Comparison of ENCODE assay signal across 15 cellular contexts in the genomic region with DNA sequence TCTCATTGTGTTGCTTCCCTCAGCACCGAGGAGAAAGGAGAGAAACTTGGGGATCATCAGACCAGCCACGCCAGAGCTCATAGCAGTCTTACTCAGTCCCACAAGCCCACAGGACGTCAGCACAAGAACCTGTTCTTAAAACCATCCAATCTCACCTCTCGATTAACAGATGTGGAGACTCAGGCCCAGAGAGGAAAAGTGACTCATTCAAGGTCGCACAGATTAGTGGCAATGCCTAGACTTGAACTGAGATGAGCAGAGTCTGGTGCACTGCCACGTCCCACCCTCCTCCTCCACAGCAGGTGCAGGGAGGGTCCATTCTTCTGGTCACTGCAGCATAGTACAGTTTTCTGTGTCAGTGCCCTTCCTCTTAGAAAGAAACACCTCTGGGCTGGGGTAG.
A peak's percentile ranks its signal among the peaks of the same experiment; 100 is the strongest.
DNase-seq lines count a peak whose midpoint lies in the region; ATAC-seq and TF ChIP-seq lines count a peak whose summit lies in the region.
"Had no signal": no experiment of that assay in that cellular context is flagged by ENCODE, and none has a peak within 500 bp of the region (broad histone marks: within the 10 kb centered on the region; RNA-seq: fewer than 3 reads in every experiment).

No MANE protein-coding gene starts in this region.

- intact Hi-C loops in activated B cell treated with CpG ODN at 0.5 μM for 24 hours (cut with micrococcal nuclease), result no loop called here

- TF ChIP-seq CTCF in GM12865 (IDR thresholded peaks at IDR 0.05; ENCODE audit: insufficient read depth, low read depth, low read length, missing control alignments) (no peak), activated B cell treated with CpG ODN at 0.5 μM for 24 hours (IDR thresholded peaks at IDR 0.05) (no peak)

- H3K27me3 Mint-ChIP-seq in activated B cell treated with CpG ODN at 0.5 μM for 24 hours, result no peaks in the 10 kb centered on the region

- H3K4me3 ChIP-seq in GM12865 (ENCODE audit: low read depth, low read length), result no peak overlapping the region
- H3K4me3 ChIP-seq: GM23248, transverse colon had no signal

- H3K4me3 Mint-ChIP-seq in activated B cell treated with CpG ODN at 0.5 μM for 24 hours, result no peak overlapping the region

- H3K9me3 Mint-ChIP-seq in activated B cell treated with CpG ODN at 0.5 μM for 24 hours, result no peaks in the 10 kb centered on the region

- no peak for DNase-seq in activated CD4-positive, CD25-positive, alpha-beta regulatory T cell (lab: John Stamatoyannopoulos, UW)
- peak; percentile 82 for DNase-seq in GM12865 (ENCODE audit: low read depth)
- DNase-seq in activated B cell treated with CpG ODN at 0.5 μM for 24 hours, result no peak
- no peak for DNase-seq in HPDE6-E6E7 (ENCODE audit: extremely low spot score)
- no peak for DNase-seq in activated CD8-positive, alpha-beta memory T cell treated with anti-CD3 and anti-CD28 coated beads, Interleukin-2, amount 50 U/mL, for 4 hours
- DNase-seq: 8988T, amniotic stem cell, foreskin fibroblast, GM23248, Karpas-422, NCI-H1092 treated with DMSO at 0.1 percent for 48 hours, transverse colon had no signal

- H3K4me1 Mint-ChIP-seq in activated B cell treated with CpG ODN at 0.5 μM for 24 hours, result peaks cover 39% of the 10 kb centered on the region

- peak; percentile 54 to 55 for ATAC-seq in activated CD4-positive, CD25-positive, alpha-beta regulatory T cell treated with anti-CD3 and anti-CD28 coated beads, Interleukin-2, amount 50 U/mL, for 24 hours
- ATAC-seq in activated B cell treated with CpG ODN at 0.5 μM for 24 hours (ENCODE audit: low read depth) (peak; percentile 8), esophagus mucosa (peak; percentile 69), GM18909 (IDR thresholded peaks at IDR 0.05; ENCODE audit: poor library complexity, unreplicated experiment) (no peak)

- POLR2A ChIA-PET in activated B cell treated with CpG ODN at 0.5 μM for 24 hours (lab: Charles Lee), result no interaction called here

- CTCF ChIA-PET in activated B cell treated with CpG ODN at 0.5 μM for 24 hours (lab: Charles Lee), result no interaction called here

- H3K36me3 Mint-ChIP-seq in activated B cell treated with CpG ODN at 0.5 μM for 24 hours (ENCODE audit: low read depth), result no peaks in the 10 kb centered on the region

- H3K27ac Mint-ChIP-seq in activated B cell treated with CpG ODN at 0.5 μM for 24 hours, result peak overlapping the region; percentile 65
